32 cellular contexts compared by ENCODE assay signal in genomic region chr2:31725444-31725843, GRCh38.
"Had no signal": no experiment of that assay in that cellular context is flagged by ENCODE, and none has a peak within 500 bp of the region (broad histone marks: within the 10 kb centered on the region; RNA-seq: fewer than 3 reads in every experiment).

No MANE protein-coding gene starts in this region.

- ATAC-seq: activated CD8-positive, alpha-beta T cell treated with anti-CD3 and anti-CD28 coated beads for 36 hours; activated naive CD8-positive, alpha-beta T cell treated with anti-CD3 and anti-CD28 coated beads, Interleukin-2, amount 50 U/mL, for 24 hours; T-helper 17 cell had no signal

- DNase-seq: activated B cell treated with CpG ODN at 0.5 μM for 24 hours; activated CD4-positive, alpha-beta memory T cell treated with anti-CD3 and anti-CD28 coated beads for 36 hours; activated CD4-positive, alpha-beta T cell treated with anti-CD3 and anti-CD28 coated beads for 4 hours; activated CD4-positive, alpha-beta T cell treated with anti-CD3 and anti-CD28 coated beads, Interleukin-2, amount 10 ng/mL, durations not matched to agents 24 days and 14 days; activated CD4-positive, alpha-beta T cell treated with anti-CD3 and anti-CD28 coated beads, Interleukin-2, amount 50 U/mL, for 1 hour; activated CD4-positive, alpha-beta T cell treated with anti-CD3 and anti-CD28 coated beads, Interleukin-2, amount 50 U/mL, for 4 hours; activated CD4-positive, CD25-positive, alpha-beta regulatory T cell treated with anti-CD3 and anti-CD28 coated beads, Interleukin-2, amount 50 U/mL, for 72 hours; activated CD8-positive, alpha-beta memory T cell treated with anti-CD3 and anti-CD28 coated beads, Interleukin-2, amount 50 U/mL, for 48 hours; activated CD8-positive, alpha-beta T cell treated with anti-CD3 and anti-CD28 coated beads for 36 hours; activated effector memory CD4-positive, alpha-beta T cell treated with Interleukin-2 at 50 U/mL for 16 hours; activated gamma-delta T cell; activated naive CD4-positive, alpha-beta T cell treated with anti-CD3 and anti-CD28 coated beads, Interleukin-2, amount 10 ng/mL, durations not matched to agents 7 days and 5 days; activated naive CD4-positive, alpha-beta T cell treated with Interleukin-2 at 50 U/mL for 16 hours; activated naive CD8-positive, alpha-beta T cell treated with anti-CD3 and anti-CD28 coated beads, Interleukin-2, amount 10 ng/mL, durations not matched to agents 7 days and 5 days; activated naive CD8-positive, alpha-beta T cell treated with anti-CD3 and anti-CD28 coated beads, Interleukin-2, amount 50 U/mL, for 24 hours; activated T-cell treated with anti-CD3 and anti-CD28 coated beads, Interleukin-2, amount 50 U/mL, for 24 hours; activated T-cell treated with anti-CD3 and anti-CD28 coated beads, Interleukin-2, amount 50 U/mL, for 48 hours; amygdala; anterior cingulate cortex; caudate nucleus; cerebellar nuclear complex; T-helper 17 cell; T-helper 9 cell had no signal

- H3K27ac Mint-ChIP-seq: activated B cell treated with CpG ODN at 0.5 μM for 24 hours; activated CD4-positive, alpha-beta memory T cell treated with anti-CD3 and anti-CD28 coated beads for 36 hours; activated CD4-positive, alpha-beta T cell treated with anti-CD3 and anti-CD28 coated beads, Interleukin-2, amount 10 ng/mL, durations not matched to agents 24 days and 14 days; activated CD8-positive, alpha-beta T cell treated with anti-CD3 and anti-CD28 coated beads for 36 hours; activated naive CD4-positive, alpha-beta T cell treated with anti-CD3 and anti-CD28 coated beads, Interleukin-2, amount 10 ng/mL, durations not matched to agents 7 days and 5 days; activated naive CD4-positive, alpha-beta T cell treated with anti-CD3 and anti-CD28 coated beads, Interleukin-2, amount 50 U/mL, for 24 hours; activated naive CD8-positive, alpha-beta T cell; activated naive CD8-positive, alpha-beta T cell treated with anti-CD3 and anti-CD28 coated beads, Interleukin-2, amount 10 ng/mL, durations not matched to agents 7 days and 5 days; activated naive CD8-positive, alpha-beta T cell treated with anti-CD3 and anti-CD28 coated beads, Interleukin-2, amount 50 U/mL, for 24 hours; activated T-cell treated with anti-CD3 and anti-CD28 coated beads, Interleukin-2, amount 50 U/mL, for 24 hours; activated T-helper 2 cell treated with anti-CD3 and anti-CD28 coated beads, Interferon-gamma antibody, Interleukin-2, Interleukin-4, amounts not matched to agents 10 μg/mL and 5 μg/mL and 100 μg/mL, durations not matched to agents 14 hours and 24 hours and 36 hours; brain; T-helper 17 cell had no signal

- H3K36me3 Mint-ChIP-seq: activated CD4-positive, alpha-beta memory T cell treated with anti-CD3 and anti-CD28 coated beads for 36 hours; activated naive CD4-positive, alpha-beta T cell treated with anti-CD3 and anti-CD28 coated beads, Interleukin-2, amount 10 ng/mL, durations not matched to agents 7 days and 5 days; activated naive CD8-positive, alpha-beta T cell treated with anti-CD3 and anti-CD28 coated beads, Interleukin-2, amount 10 ng/mL, durations not matched to agents 7 days and 5 days; brain had no signal

- H3K36me3 ChIP-seq: ascending aorta, cardiac muscle cell had no signal

- H3K4me3 Mint-ChIP-seq: activated B cell treated with CpG ODN at 0.5 μM for 24 hours; activated CD4-positive, alpha-beta memory T cell treated with anti-CD3 and anti-CD28 coated beads for 36 hours; activated CD4-positive, alpha-beta T cell treated with anti-CD3 and anti-CD28 coated beads, Interleukin-2, amount 10 ng/mL, durations not matched to agents 24 days and 14 days; activated CD8-positive, alpha-beta T cell treated with anti-CD3 and anti-CD28 coated beads for 36 hours; activated naive CD4-positive, alpha-beta T cell treated with anti-CD3 and anti-CD28 coated beads, Interleukin-2, amount 10 ng/mL, durations not matched to agents 7 days and 5 days; activated naive CD4-positive, alpha-beta T cell treated with anti-CD3 and anti-CD28 coated beads, Interleukin-2, amount 50 U/mL, for 24 hours; activated naive CD8-positive, alpha-beta T cell; activated naive CD8-positive, alpha-beta T cell treated with anti-CD3 and anti-CD28 coated beads, Interleukin-2, amount 10 ng/mL, durations not matched to agents 7 days and 5 days; activated naive CD8-positive, alpha-beta T cell treated with anti-CD3 and anti-CD28 coated beads, Interleukin-2, amount 50 U/mL, for 24 hours; activated T-cell treated with anti-CD3 and anti-CD28 coated beads, Interleukin-2, amount 50 U/mL, for 24 hours; brain; central memory CD8-positive, alpha-beta T cell; T-helper 17 cell had no signal

- H3K27me3 Mint-ChIP-seq: activated B cell treated with CpG ODN at 0.5 μM for 24 hours; activated naive CD4-positive, alpha-beta T cell treated with anti-CD3 and anti-CD28 coated beads, Interleukin-2, amount 10 ng/mL, durations not matched to agents 7 days and 5 days had no signal

- H3K9me3 Mint-ChIP-seq: activated CD8-positive, alpha-beta T cell treated with anti-CD3 and anti-CD28 coated beads for 36 hours; activated naive CD4-positive, alpha-beta T cell treated with anti-CD3 and anti-CD28 coated beads, Interleukin-2, amount 10 ng/mL, durations not matched to agents 7 days and 5 days; activated naive CD8-positive, alpha-beta T cell treated with anti-CD3 and anti-CD28 coated beads, Interleukin-2, amount 50 U/mL, for 24 hours; activated T-helper 2 cell treated with anti-CD3 and anti-CD28 coated beads, Interferon-gamma antibody, Interleukin-2, Interleukin-4, amounts not matched to agents 10 μg/mL and 5 μg/mL and 100 μg/mL, durations not matched to agents 14 hours and 24 hours and 36 hours; central memory CD8-positive, alpha-beta T cell had no signal

- H3K27ac ChIP-seq: ascending aorta, cardiac muscle cell, VCaP had no signal

- H3K4me1 ChIP-seq: ascending aorta had no signal

- FAIRE-seq: bronchial epithelial cell had no signal

- H3K4me3 ChIP-seq: ascending aorta, cardiac muscle cell had no signal

- H3K27me3 ChIP-seq: ascending aorta, cardiac muscle cell had no signal

- H3K4me1 Mint-ChIP-seq: activated B cell treated with CpG ODN at 0.5 μM for 24 hours; activated CD4-positive, alpha-beta T cell treated with anti-CD3 and anti-CD28 coated beads, Interleukin-2, amount 10 ng/mL, durations not matched to agents 24 days and 14 days; activated naive CD4-positive, alpha-beta T cell treated with anti-CD3 and anti-CD28 coated beads, Interleukin-2, amount 10 ng/mL, durations not matched to agents 7 days and 5 days; activated naive CD4-positive, alpha-beta T cell treated with anti-CD3 and anti-CD28 coated beads, Interleukin-2, amount 50 U/mL, for 24 hours; activated naive CD8-positive, alpha-beta T cell treated with anti-CD3 and anti-CD28 coated beads, Interleukin-2, amount 10 ng/mL, durations not matched to agents 7 days and 5 days; activated naive CD8-positive, alpha-beta T cell treated with anti-CD3 and anti-CD28 coated beads, Interleukin-2, amount 50 U/mL, for 24 hours; brain; central memory CD8-positive, alpha-beta T cell; T-helper 17 cell had no signal
